Comparison of ENCODE assay signal across 1 cellular context in the genomic region with DNA sequence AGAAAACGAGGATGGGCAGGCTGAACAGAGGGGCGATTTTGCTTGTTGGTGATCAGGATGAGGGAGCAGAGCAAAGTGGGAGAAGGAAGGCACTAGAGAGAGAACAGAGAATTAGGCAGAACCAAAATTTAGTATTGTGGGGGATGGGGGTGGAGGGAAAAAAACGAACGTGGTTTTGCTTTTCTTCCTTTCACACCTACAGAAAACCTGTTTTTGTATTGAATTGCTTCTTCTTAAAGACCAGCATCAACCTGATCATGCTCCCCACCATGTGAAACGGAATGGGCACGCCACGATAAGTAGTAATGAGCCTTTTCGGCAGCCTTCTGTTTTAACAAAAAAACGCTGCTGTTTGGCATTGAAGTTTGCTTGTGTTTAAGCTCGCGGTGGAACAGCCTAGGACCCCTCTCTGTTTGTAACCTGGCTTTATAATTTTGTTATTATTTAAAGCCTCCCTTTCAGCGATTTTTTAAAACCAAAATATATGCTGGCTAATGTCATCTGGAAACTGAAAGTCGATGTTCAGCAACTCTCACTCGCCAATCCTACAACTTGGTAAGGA.
TF ChIP-seq lines count a peak whose summit lies in the region.

No MANE protein-coding gene starts in this region.

TF ChIP-seq in GM12878, 131 proteins besides CTCF, POLR2A, EP300 and RAD21 (continues in another document):
- TF ChIP-seq SMC3 (IDR thresholded peaks at IDR 0.05; ENCODE audit: borderline replicate concordance, low read length) (no peak), HDAC2 (IDR thresholded peaks at IDR 0.05) (no peak), SREBF1 (IDR thresholded peaks at IDR 0.05; ENCODE audit: low read length) (no peak), GABPA (IDR thresholded peaks at IDR 0.05; ENCODE audit: low read depth) (no peak), NR2F1 (conservative IDR thresholded peaks at IDR 0.05) (no peak), TAF1 (IDR thresholded peaks at IDR 0.05; ENCODE audit: borderline replicate concordance, low read depth, low read length) (0 out of 2 replicates have a peak, but pooled peaks have one; percentile 16), TCF3 (IDR thresholded peaks at IDR 0.05; ENCODE audit: borderline replicate concordance, insufficient read depth, low read depth, low read length) (no peak), KDM1A (IDR thresholded peaks at IDR 0.05; ENCODE audit: borderline replicate concordance) (no peak), ELK1 (IDR thresholded peaks at IDR 0.05; ENCODE audit: low read depth, low read length) (no peak), CEBPZ (IDR thresholded peaks at IDR 0.05; ENCODE audit: low read depth, low read length) (no peak), CHD1 (IDR thresholded peaks at IDR 0.05; ENCODE audit: low read depth, low read length) (no peak), NFYA (IDR thresholded peaks at IDR 0.05; ENCODE audit: borderline replicate concordance, low read depth, low read length) (no peak), YY1 (IDR thresholded peaks at IDR 0.05; ENCODE audit: low read depth, low read length) (no peak), ETV6 (conservative IDR thresholded peaks at IDR 0.05 in 1 of 2, IDR thresholded peaks at IDR 0.05 in 1 of 2; ENCODE audit: borderline replicate concordance in 1 of 2, low read depth in 1 of 2) (no peak), POLR2AphosphoS2 (IDR thresholded peaks at IDR 0.05; ENCODE audit: low read depth, low read length) (no peak), ASH2L (IDR thresholded peaks at IDR 0.05; ENCODE audit: borderline replicate concordance, low read depth) (no peak), TBL1XR1 (IDR thresholded peaks at IDR 0.05; ENCODE audit: low read depth, low read length) (no peak), STAT3 (IDR thresholded peaks at IDR 0.05; ENCODE audit: low read depth, low read length) (no peak), HSF1 (IDR thresholded peaks at IDR 0.05; ENCODE audit: low read depth, low read length) (no peak), E2F8 (IDR thresholded peaks at IDR 0.05; ENCODE audit: low read depth, partially characterized antibody) (no peak), HCFC1 (IDR thresholded peaks at IDR 0.05; ENCODE audit: low read length) (no peak), CREB1 (IDR thresholded peaks at IDR 0.05; ENCODE audit: low read depth) (no peak), ZZZ3 (IDR thresholded peaks at IDR 0.05; ENCODE audit: control insufficient read depth, insufficient read length, low read depth) (no peak), ZBTB11 (CRISPR knock-in tag; IDR thresholded peaks at IDR 0.05) (no peak), BRCA1 (IDR thresholded peaks at IDR 0.05; ENCODE audit: low read depth, low read length) (no peak), SP1 (IDR thresholded peaks at IDR 0.05; ENCODE audit: low read depth, low read length) (no peak), MXI1 (IDR thresholded peaks at IDR 0.05; ENCODE audit: low read depth, low read length) (no peak)
- TF ChIP-seq, protein P1, sequence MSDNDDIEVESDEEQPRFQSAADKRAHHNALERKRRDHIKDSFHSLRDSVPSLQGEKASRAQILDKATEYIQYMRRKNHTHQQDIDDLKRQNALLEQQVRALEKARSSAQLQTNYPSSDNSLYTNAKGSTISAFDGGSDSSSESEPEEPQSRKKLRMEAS (IDR thresholded peaks at IDR 0.05; ENCODE audit: low read depth, low read length): no peak
- TF ChIP-seq, protein P2, sequence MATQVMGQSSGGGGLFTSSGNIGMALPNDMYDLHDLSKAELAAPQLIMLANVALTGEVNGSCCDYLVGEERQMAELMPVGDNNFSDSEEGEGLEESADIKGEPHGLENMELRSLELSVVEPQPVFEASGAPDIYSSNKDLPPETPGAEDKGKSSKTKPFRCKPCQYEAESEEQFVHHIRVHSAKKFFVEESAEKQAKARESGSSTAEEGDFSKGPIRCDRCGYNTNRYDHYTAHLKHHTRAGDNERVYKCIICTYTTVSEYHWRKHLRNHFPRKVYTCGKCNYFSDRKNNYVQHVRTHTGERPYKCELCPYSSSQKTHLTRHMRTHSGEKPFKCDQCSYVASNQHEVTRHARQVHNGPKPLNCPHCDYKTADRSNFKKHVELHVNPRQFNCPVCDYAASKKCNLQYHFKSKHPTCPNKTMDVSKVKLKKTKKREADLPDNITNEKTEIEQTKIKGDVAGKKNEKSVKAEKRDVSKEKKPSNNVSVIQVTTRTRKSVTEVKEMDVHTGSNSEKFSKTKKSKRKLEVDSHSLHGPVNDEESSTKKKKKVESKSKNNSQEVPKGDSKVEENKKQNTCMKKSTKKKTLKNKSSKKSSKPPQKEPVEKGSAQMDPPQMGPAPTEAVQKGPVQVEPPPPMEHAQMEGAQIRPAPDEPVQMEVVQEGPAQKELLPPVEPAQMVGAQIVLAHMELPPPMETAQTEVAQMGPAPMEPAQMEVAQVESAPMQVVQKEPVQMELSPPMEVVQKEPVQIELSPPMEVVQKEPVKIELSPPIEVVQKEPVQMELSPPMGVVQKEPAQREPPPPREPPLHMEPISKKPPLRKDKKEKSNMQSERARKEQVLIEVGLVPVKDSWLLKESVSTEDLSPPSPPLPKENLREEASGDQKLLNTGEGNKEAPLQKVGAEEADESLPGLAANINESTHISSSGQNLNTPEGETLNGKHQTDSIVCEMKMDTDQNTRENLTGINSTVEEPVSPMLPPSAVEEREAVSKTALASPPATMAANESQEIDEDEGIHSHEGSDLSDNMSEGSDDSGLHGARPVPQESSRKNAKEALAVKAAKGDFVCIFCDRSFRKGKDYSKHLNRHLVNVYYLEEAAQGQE (IDR thresholded peaks at IDR 0.05; ENCODE audit: low read depth, low read length): no peak
- TF ChIP-seq, protein P3, sequence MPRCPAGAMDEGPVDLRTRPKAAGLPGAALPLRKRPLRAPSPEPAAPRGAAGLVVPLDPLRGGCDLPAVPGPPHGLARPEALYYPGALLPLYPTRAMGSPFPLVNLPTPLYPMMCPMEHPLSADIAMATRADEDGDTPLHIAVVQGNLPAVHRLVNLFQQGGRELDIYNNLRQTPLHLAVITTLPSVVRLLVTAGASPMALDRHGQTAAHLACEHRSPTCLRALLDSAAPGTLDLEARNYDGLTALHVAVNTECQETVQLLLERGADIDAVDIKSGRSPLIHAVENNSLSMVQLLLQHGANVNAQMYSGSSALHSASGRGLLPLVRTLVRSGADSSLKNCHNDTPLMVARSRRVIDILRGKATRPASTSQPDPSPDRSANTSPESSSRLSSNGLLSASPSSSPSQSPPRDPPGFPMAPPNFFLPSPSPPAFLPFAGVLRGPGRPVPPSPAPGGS (IDR thresholded peaks at IDR 0.05; ENCODE audit: borderline replicate concordance, insufficient read depth, low read depth, low read length, poor library complexity, severe bottlenecking): no peak
- TF ChIP-seq, protein P4, sequence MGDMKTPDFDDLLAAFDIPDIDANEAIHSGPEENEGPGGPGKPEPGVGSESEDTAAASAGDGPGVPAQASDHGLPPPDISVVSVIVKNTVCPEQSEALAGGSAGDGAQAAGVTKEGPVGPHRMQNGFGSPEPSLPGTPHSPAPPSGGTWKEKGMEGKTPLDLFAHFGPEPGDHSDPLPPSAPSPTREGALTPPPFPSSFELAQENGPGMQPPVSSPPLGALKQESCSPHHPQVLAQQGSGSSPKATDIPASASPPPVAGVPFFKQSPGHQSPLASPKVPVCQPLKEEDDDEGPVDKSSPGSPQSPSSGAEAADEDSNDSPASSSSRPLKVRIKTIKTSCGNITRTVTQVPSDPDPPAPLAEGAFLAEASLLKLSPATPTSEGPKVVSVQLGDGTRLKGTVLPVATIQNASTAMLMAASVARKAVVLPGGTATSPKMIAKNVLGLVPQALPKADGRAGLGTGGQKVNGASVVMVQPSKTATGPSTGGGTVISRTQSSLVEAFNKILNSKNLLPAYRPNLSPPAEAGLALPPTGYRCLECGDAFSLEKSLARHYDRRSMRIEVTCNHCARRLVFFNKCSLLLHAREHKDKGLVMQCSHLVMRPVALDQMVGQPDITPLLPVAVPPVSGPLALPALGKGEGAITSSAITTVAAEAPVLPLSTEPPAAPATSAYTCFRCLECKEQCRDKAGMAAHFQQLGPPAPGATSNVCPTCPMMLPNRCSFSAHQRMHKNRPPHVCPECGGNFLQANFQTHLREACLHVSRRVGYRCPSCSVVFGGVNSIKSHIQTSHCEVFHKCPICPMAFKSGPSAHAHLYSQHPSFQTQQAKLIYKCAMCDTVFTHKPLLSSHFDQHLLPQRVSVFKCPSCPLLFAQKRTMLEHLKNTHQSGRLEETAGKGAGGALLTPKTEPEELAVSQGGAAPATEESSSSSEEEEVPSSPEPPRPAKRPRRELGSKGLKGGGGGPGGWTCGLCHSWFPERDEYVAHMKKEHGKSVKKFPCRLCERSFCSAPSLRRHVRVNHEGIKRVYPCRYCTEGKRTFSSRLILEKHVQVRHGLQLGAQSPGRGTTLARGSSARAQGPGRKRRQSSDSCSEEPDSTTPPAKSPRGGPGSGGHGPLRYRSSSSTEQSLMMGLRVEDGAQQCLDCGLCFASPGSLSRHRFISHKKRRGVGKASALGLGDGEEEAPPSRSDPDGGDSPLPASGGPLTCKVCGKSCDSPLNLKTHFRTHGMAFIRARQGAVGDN (IDR thresholded peaks at IDR 0.05): peak; percentile 66
